In the genomic region with DNA sequence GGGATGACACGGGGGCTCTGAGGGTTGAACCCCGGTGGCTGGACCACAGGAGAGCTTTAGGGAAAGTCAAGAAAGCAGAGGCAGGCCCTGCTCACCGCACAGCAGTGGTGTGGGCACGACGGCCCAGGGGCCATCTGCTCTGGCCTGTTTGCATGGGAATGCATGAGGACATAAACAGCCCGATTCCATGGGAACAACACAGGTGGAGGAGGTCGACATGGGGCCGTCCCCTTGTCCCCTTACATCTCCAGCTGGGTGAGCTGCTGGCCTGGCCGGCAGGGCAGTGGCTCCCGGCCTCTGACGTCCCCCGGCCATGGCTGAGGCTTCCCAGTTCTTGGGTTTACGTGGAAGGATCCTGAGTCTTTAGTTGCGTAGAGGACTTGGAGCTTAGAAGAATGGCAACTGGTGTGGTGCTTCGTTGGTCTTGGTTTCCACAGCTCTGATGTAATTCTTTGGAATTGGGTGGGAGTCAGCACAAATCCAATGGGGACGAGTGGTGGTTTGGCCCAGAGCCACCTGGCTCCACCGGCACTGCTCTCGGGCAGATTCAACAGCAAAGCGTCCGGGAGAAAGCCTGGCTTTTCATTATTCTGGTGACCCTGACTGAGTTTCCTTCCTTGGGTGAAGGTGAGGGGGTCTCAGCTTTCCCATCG, we compare ENCODE assay signal across 18 cellular contexts.
DNase-seq lines count a peak whose midpoint lies in the region; ATAC-seq and TF ChIP-seq lines count a peak whose summit lies in the region.
"Had no signal": no experiment of that assay in that cellular context is flagged by ENCODE, and none has a peak within 500 bp of the region (broad histone marks: within the 10 kb centered on the region; RNA-seq: fewer than 3 reads in every experiment).

No MANE protein-coding gene starts in this region.

- H3K4me1 ChIP-seq in right atrium auricular region (peaks cover 0 to 14% of the 10 kb centered on the region in 2 donors), psoas muscle (peaks cover 4% of the 10 kb centered on the region)
- H3K4me1 ChIP-seq: foreskin keratinocyte, parathyroid adenoma had no signal

- peak overlapping the region; percentile 22 to 55 for H3K27ac ChIP-seq in right atrium auricular region
- no peak overlapping the region for H3K27ac ChIP-seq in psoas muscle
- H3K27ac ChIP-seq: foreskin keratinocyte, parathyroid adenoma, VCaP had no signal

- intact Hi-C loops in psoas muscle (cut with DNase I) = no loop called here

- H3K36me3 ChIP-seq in right atrium auricular region = no peaks in the 10 kb centered on the region
- H3K36me3 ChIP-seq in psoas muscle (ENCODE audit: insufficient read depth in 1 of 2, low read depth in 1 of 2) = no peaks in the 10 kb centered on the region
- H3K36me3 ChIP-seq: stomach had no signal

- DNase-seq in AG20443 (ENCODE audit: low spot score) = peak; percentile 70
- DNase-seq in cardiac fibroblast (ENCODE audit: low read depth in 2 of 2) = peak; percentile 2 to 61
- peak; percentile 84 for DNase-seq in right atrium auricular region (ENCODE audit: low spot score)
- DNase-seq in psoas muscle = peak; percentile 79 to 86
- no peak for DNase-seq in stimulated activated CD4-positive, alpha-beta T cell treated with anti-CD3 and anti-CD28 coated beads, Interleukin-1b, Interleukin-23, amount 100 ng/mL, for 48 hours
- DNase-seq: activated CD8-positive, alpha-beta memory T cell treated with anti-CD3 and anti-CD28 coated beads for 24 hours; foreskin keratinocyte; Kasumi-1; NCI-H1694 treated with DMSO at 0.1 percent for 48 hours; NCI-H524 treated with DMSO at 0.1 percent for 48 hours; stimulated activated CD4-positive, alpha-beta T cell treated with anti-CD3 and anti-CD28 coated beads, Interleukin-12 subunit alpha, Interleukin-12 subunit beta, amount 100 ng/mL, for 4 hours; stomach; SW 1271 had no signal

- 30 to 48% (median 32%) methylated on average over 21 of the region's 21 CpGs for WGBS in psoas muscle, 3 donors

- TF ChIP-seq CTCF in cardiac fibroblast (IDR thresholded peaks at IDR 0.05; ENCODE audit: low read depth, low read length) = no peak
- no peak for TF ChIP-seq CTCF in right atrium auricular region (IDR thresholded peaks at IDR 0.05)
- TF ChIP-seq CTCF in psoas muscle (IDR thresholded peaks at IDR 0.05) = no peak

- ATAC-seq in psoas muscle (peak in 3 of 4 donors; percentile 50 to 68 (median 58)), HG02678 (IDR thresholded peaks at IDR 0.05; ENCODE audit: unreplicated experiment) (no peak), HG03025 (IDR thresholded peaks at IDR 0.05; ENCODE audit: low FRiP score, unreplicated experiment) (no peak), HG03460 (IDR thresholded peaks at IDR 0.05; ENCODE audit: unreplicated experiment) (no peak)
- ATAC-seq: foreskin keratinocyte had no signal

- no peak overlapping the region for H3K4me3 ChIP-seq in cardiac fibroblast (replicated peaks in 1 of 2; ENCODE audit: low read depth in 2 of 2, low read length in 2 of 2)
- no peak overlapping the region for H3K4me3 ChIP-seq in right atrium auricular region
- no peak overlapping the region for H3K4me3 ChIP-seq in psoas muscle
- H3K4me3 ChIP-seq: stomach had no signal

- no peaks in the 10 kb centered on the region for H3K27me3 ChIP-seq in right atrium auricular region
- H3K27me3 ChIP-seq in psoas muscle (ENCODE audit: insufficient read depth in 3 of 3, low read length in 2 of 3) = peaks cover 0 to 5% (median 4%) of the 10 kb centered on the region in 3 donors
- H3K27me3 ChIP-seq: foreskin keratinocyte had no signal

- H3K9me3 ChIP-seq in right atrium auricular region (no peaks in the 10 kb centered on the region), psoas muscle (no peaks in the 10 kb centered on the region)
- H3K9me3 ChIP-seq: stomach had no signal

Comparison
In these comparisons a context has a peak if more than half of its experiments do, and no peak if none do; other contexts are left out.
1. ATAC-seq: peak in psoas muscle (3 of 4); none in HG02678 (single experiment), HG03025 (single experiment) and HG03460 (single experiment).